In genomic region chr1:210558302-210558701, GRCh38 we compare ENCODE assay signal across 11 cellular contexts.
DNase-seq lines count a peak whose midpoint lies in the region; ATAC-seq, FAIRE-seq and TF ChIP-seq lines count a peak whose summit lies in the region.
"Had no signal": no experiment of that assay in that cellular context is flagged by ENCODE, and none has a peak within 500 bp of the region (broad histone marks: within the 10 kb centered on the region; RNA-seq: fewer than 3 reads in every experiment).

No MANE protein-coding gene starts in this region.

- H4K20me1 ChIP-seq in K562 (replicated peaks; ENCODE audit: control insufficient read depth, insufficient read depth, low read length) = no peaks in the 10 kb centered on the region

- H3K4me3 ChIP-seq in HEK293 (ENCODE audit: low read depth, low read length) (no peak overlapping the region), K562 (no peak overlapping the region), ovary (no peak overlapping the region)
- H3K4me3 ChIP-seq: psoas muscle had no signal

- H3K36me3 ChIP-seq in HEK293 (ENCODE audit: control insufficient read depth in 2 of 2, insufficient read depth in 1 of 2, low read length in 2 of 2) (no peaks in the 10 kb centered on the region), K562 (ENCODE audit: control insufficient read depth, insufficient read depth, low read length) (no peaks in the 10 kb centered on the region), ovary (no peaks in the 10 kb centered on the region)

- DNase-seq in NCI-H2196 (lab: John Stamatoyannopoulos, UW; ENCODE audit: unreplicated experiment) (peak; percentile 46), K562 (ENCODE audit: extremely low read depth in 1 of 4, low spot score in 3 of 4) (peak; percentile 13 to 75 (median 30)), ovary (peak; percentile 8 to 62 (median 30))
- DNase-seq: activated CD4-positive, CD25-positive, alpha-beta regulatory T cell treated with anti-CD3 and anti-CD28 coated beads, Interleukin-2, amount 50 U/mL, for 72 hours; activated T-cell treated with anti-CD3 and anti-CD28 coated beads, Interleukin-2, amount 50 U/mL, for 4 hours; Calu3; psoas muscle had no signal

- H3K4me2 ChIP-seq in K562 (ENCODE audit: insufficient read depth, low read length) = no peak overlapping the region

- POLR2A ChIA-PET in HEK293 (lab: Yijun Ruan, JAX) (no interaction called here), K562 (lab: Yijun Ruan, JAX) (no interaction called here)

- TF ChIP-seq POLR2A in K562 (conservative IDR thresholded peaks at IDR 0.05) (no peak), ovary (IDR thresholded peaks at IDR 0.05) (no peak)

- CTCF ChIA-PET in HEK293 (lab: Yijun Ruan, JAX) = interaction anchor here (0.6 kb wide), 1 partner anchor 570 kb away, joined by 3 read pairs; no protein-coding TSS in a partner anchor
- CTCF ChIA-PET in K562 (lab: Yijun Ruan, JAX; ENCODE audit: low intra/inter-chr PET ratio) = no interaction called here

- no peaks in the 10 kb centered on the region for H3K27me3 ChIP-seq in K562 (ENCODE audit: control insufficient read depth in 2 of 2, insufficient read depth in 2 of 2, low read length in 2 of 2)
- H3K27me3 ChIP-seq in ovary = no peaks in the 10 kb centered on the region

- FAIRE-seq in K562 (lab: Jason Lieb, UNC) = peak; percentile 78

- BruUV-seq in K562 (replicated peaks; lab: Mats Ljungman, UMichigan) = no TSS peak

- no peaks in the 10 kb centered on the region for H3K9me1 ChIP-seq in K562 (ENCODE audit: control insufficient read depth, insufficient read depth, low read length)

- no peak for TF ChIP-seq CTCF in HEK293 (tag by site-specific recombination; IDR thresholded peaks at IDR 0.05)
- TF ChIP-seq CTCF in K562 (IDR thresholded peaks at IDR 0.05 in 2 of 3, conservative IDR thresholded peaks at IDR 0.05 in 1 of 3; ENCODE audit: insufficient read depth in 2 of 3, low read depth in 1 of 3, low read length in 3 of 3) = no peak
- TF ChIP-seq CTCF in ovary (IDR thresholded peaks at IDR 0.05) = no peak

- WGBS in K562 (ENCODE audit: insufficient coverage, low coverage, missing lambda C conversion rate) = 0% methylated on average over 1 of the region's 1 CpG
- WGBS in ovary, 3 donors = 0 to 2% (median 0%) methylated on average over 1 of the region's 1 CpG

- TF ChIP-seq EP300 in K562 (IDR thresholded peaks at IDR 0.05; ENCODE audit: low read length) (peak; percentile 48), ovary (IDR thresholded peaks at IDR 0.05) (no peak)

- H3K4me1 ChIP-seq in HEK293 (ENCODE audit: control insufficient read depth, insufficient read depth, low read length) (peaks cover 18% of the 10 kb centered on the region), K562 (replicated peaks in 1 of 2; ENCODE audit: control insufficient read depth in 2 of 2, insufficient read depth in 2 of 2, low read length in 2 of 2) (peaks cover 0 to 20% of the 10 kb centered on the region in 2 experiments; a peak in 3 of 5 replicates), ovary (ENCODE audit: insufficient read depth) (no peaks in the 10 kb centered on the region)
- H3K4me1 ChIP-seq: psoas muscle had no signal

- intact Hi-C loops in K562 (cut with micrococcal nuclease) = no loop called here
- intact Hi-C loops in ovary (cut with DNase I) = no loop called here

- H3K27ac ChIP-seq in HEK293 (ENCODE audit: extremely low read depth, low read depth, low read length) (no peak overlapping the region), K562 (ENCODE audit: extremely low read depth, low read depth, low read length) (peak overlapping the region; percentile 41; the same call in 1 of the 3 replicates), ovary (no peak overlapping the region)
- H3K27ac ChIP-seq: psoas muscle had no signal

- H3K9me3 ChIP-seq in HEK293 (ENCODE audit: control insufficient read depth, insufficient read depth, low read depth, low read length) = no peaks in the 10 kb centered on the region
- H3K9me3 ChIP-seq in K562 (replicated peaks; ENCODE audit: control insufficient read depth, insufficient read depth, low read depth, low read length) = no peaks in the 10 kb centered on the region
- no peaks in the 10 kb centered on the region for H3K9me3 ChIP-seq in ovary
- H3K9me3 ChIP-seq: psoas muscle had no signal

- H2AFZ ChIP-seq in K562 (ENCODE audit: low read depth, low read length) = no peak overlapping the region

- in situ Hi-C loops in K562 (cut with MboI) = no loop called here

- no peak overlapping the region for H3K9ac ChIP-seq in K562 (ENCODE audit: insufficient read depth in 1 of 2, low read depth in 2 of 2, low read length in 2 of 2)

- TF ChIP-seq RAD21 in K562 (CRISPR knock-in tag; conservative IDR thresholded peaks at IDR 0.05 in 1 of 2, IDR thresholded peaks at IDR 0.05 in 1 of 2) = no peak

- no peaks in the 10 kb centered on the region for H3K79me2 ChIP-seq in K562 (ENCODE audit: control insufficient read depth, insufficient read depth, low read length)

- ATAC-seq in K562 (peak; percentile 67), HG03039 (IDR thresholded peaks at IDR 0.05; ENCODE audit: unreplicated experiment) (no peak), HG03442 (IDR thresholded peaks at IDR 0.05; ENCODE audit: unreplicated experiment) (no peak), GM18858 (IDR thresholded peaks at IDR 0.05; ENCODE audit: unreplicated experiment) (no peak)
- ATAC-seq: activated T-cell treated with anti-CD3 and anti-CD28 coated beads, Interleukin-2, amount 50 U/mL, for 4 hours; psoas muscle had no signal

TF ChIP-seq in HEK293, 187 proteins besides CTCF, POLR2A, EP300 and RAD21 (continues in another document):
- TF ChIP-seq ZNF398 (tag by site-specific recombination; IDR thresholded peaks at IDR 0.05) = peak; percentile 59
- no peak for TF ChIP-seq ZNF155 (tag by site-specific recombination; IDR thresholded peaks at IDR 0.05)
- peak; percentile 92 for TF ChIP-seq ZBTB48 (tag by site-specific recombination; IDR thresholded peaks at IDR 0.05)
- TF ChIP-seq ZNF175 (tag by site-specific recombination; IDR thresholded peaks at IDR 0.05) = no peak
- peak; percentile 91 for TF ChIP-seq ZNF701 (tag by site-specific recombination; IDR thresholded peaks at IDR 0.05)
- no peak for TF ChIP-seq ZNF768 (tag by site-specific recombination; IDR thresholded peaks at IDR 0.05)
- no peak for TF ChIP-seq ZFP69B (tag by site-specific recombination; IDR thresholded peaks at IDR 0.05)

TF ChIP-seq in K562, 482 proteins besides CTCF, POLR2A, EP300 and RAD21 (continues in another document):
- TF ChIP-seq STAT5B (CRISPR knock-in tag; IDR thresholded peaks at IDR 0.05) = no peak
- TF ChIP-seq TEAD4 (IDR thresholded peaks at IDR 0.05; ENCODE audit: low read length) = peak; percentile 60; the same call in 1 of the 2 replicates
- TF ChIP-seq TEAD4 (CRISPR knock-in tag; IDR thresholded peaks at IDR 0.05; ENCODE audit: borderline replicate concordance) = no peak
- TF ChIP-seq ATF7 (IDR thresholded peaks at IDR 0.05) = peak; percentile 24; the same call in 1 of the 2 replicates
- TF ChIP-seq SOX6 (IDR thresholded peaks at IDR 0.05) = 0 out of 2 replicates have a peak, but pooled peaks have one; percentile 47
- peak in 1 of 2 experiments; percentile 68; a peak in 2 of 4 replicates for TF ChIP-seq RCOR1 (IDR thresholded peaks at IDR 0.05; ENCODE audit: borderline replicate concordance in 1 of 2, low read depth in 2 of 2, low read length in 2 of 2)
- TF ChIP-seq ZNF324 (CRISPR knock-in tag; IDR thresholded peaks at IDR 0.05) = no peak
- TF ChIP-seq KAT8 (IDR thresholded peaks at IDR 0.05; ENCODE audit: low read depth) = no peak
- TF ChIP-seq HNRNPUL1 (IDR thresholded peaks at IDR 0.05; ENCODE audit: low read length) = no peak
- TF ChIP-seq NCOR1 (IDR thresholded peaks at IDR 0.05) = peak; percentile 38; the same call in 1 of the 2 replicates
- TF ChIP-seq EHMT2 (IDR thresholded peaks at IDR 0.05) = 0 out of 2 replicates have a peak, but pooled peaks have one; percentile 44
- TF ChIP-seq ETV6 (IDR thresholded peaks at IDR 0.05; ENCODE audit: borderline replicate concordance in 1 of 2, low read depth in 2 of 2, low read length in 1 of 2) = no peak
- no peak for TF ChIP-seq ETV6 (CRISPR knock-in tag; IDR thresholded peaks at IDR 0.05; ENCODE audit: borderline replicate concordance)
- TF ChIP-seq CUX1 (CRISPR knock-in tag; IDR thresholded peaks at IDR 0.05) = no peak
- TF ChIP-seq SMAD4 (CRISPR knock-in tag; conservative IDR thresholded peaks at IDR 0.05) = 0 out of 2 replicates have a peak, but pooled peaks have one; percentile 29
- no peak for TF ChIP-seq NCOA6 (IDR thresholded peaks at IDR 0.05)

Comparison
In these comparisons a context has a peak if more than half of its experiments do, and no peak if none do; other contexts are left out.
1. Of the 44 proteins assayed by ChIP-seq in both K562 and HEK293: peak only in K562: KLF16 and ZNF175; only in HEK293: ATF2, PRDM10, ZBTB17 and ZNF398; in both: none; in neither: 38.